Comparison of ENCODE assay signal across 25 cellular contexts in the genomic region with DNA sequence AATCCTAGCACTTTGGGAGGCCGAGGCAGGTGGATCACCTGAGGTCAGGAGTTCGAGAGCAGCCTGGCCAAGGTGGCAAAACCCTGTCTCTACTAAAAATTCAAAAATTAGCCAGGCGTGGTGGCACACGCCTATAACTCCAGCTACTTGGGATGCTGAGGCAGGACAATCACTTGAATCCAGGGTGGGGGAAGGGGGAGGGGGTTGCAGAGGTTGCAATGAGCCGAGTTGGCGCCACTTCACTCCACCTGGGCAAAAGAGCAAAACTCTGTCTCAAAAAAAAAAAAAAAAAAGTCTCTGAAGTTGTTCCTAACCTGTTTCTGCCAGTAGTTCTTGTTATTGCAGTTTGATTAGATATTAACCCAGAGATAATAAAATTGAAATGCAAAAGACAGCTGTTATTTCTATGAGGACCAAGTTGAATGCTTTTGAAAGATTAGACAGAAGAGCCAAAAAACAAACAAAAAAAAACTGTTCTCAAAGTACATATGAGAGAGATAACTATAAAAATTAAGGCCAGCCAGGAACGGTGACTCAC.
"Had no signal": no experiment of that assay in that cellular context is flagged by ENCODE, and none has a peak within 500 bp of the region (broad histone marks: within the 10 kb centered on the region; RNA-seq: fewer than 3 reads in every experiment).

No MANE protein-coding gene starts in this region.

- H3K9me3 ChIP-seq: colonic mucosa, esophagus muscularis mucosa, gastroesophageal sphincter, heart left ventricle, lower lobe of right lung, prostate gland, right atrium auricular region, spleen, thoracic aorta, tibial nerve, vagina had no signal

- FAIRE-seq: endothelial cell of umbilical vein, islet of Langerhans had no signal

- ATAC-seq: foreskin keratinocyte; gastroesophageal sphincter; heart left ventricle; left cardiac atrium; left ventricle myocardium superior; lower lobe of right lung; natural killer cell; sciatic nerve; stimulated activated memory B cell treated with anti-CD40 and anti-IgM and Interleukin-4, amounts not matched to agents 10 μg/mL and 1 μg/mL and 100 μg/mL, for 72 hours; stimulated activated naive CD8-positive, alpha-beta T cell treated with anti-CD3 and anti-CD28 coated beads, Interleukin-15, Interleukin-2, amounts not matched to agents 100 U/mL and 50 U/mL, for 24 hours had no signal

- H3K36me3 ChIP-seq: colonic mucosa, neural progenitor cell, prostate gland, right atrium auricular region, thoracic aorta had no signal

- DNase-seq: colonic mucosa; dermis blood vessel endothelial cell; effector memory CD4-positive, alpha-beta T cell; foreskin keratinocyte; heart left ventricle; hippocampal formation; left cardiac atrium; left ventricle myocardium superior; lower lobe of right lung; natural killer cell; spleen; stimulated activated CD4-positive, alpha-beta T cell treated with anti-CD3 and anti-CD28 coated beads, Interleukin-4, amount 100 ng/mL, for 4 hours; stimulated activated naive CD8-positive, alpha-beta T cell treated with anti-CD3 and anti-CD28 coated beads, Interleukin-15, Interleukin-2, amounts not matched to agents 100 U/mL and 50 U/mL, for 24 hours had no signal

- H3K27me3 ChIP-seq: colonic mucosa, esophagus muscularis mucosa, foreskin keratinocyte, gastroesophageal sphincter, heart left ventricle, neural progenitor cell, right atrium auricular region, spleen, tibial nerve, vagina had no signal

- H3K4me3 ChIP-seq: colonic mucosa, esophagus muscularis mucosa, gastroesophageal sphincter, heart left ventricle, lower lobe of right lung, neural progenitor cell, prostate gland, right atrium auricular region, spleen, thoracic aorta, tibial nerve, vagina had no signal

- H3K27ac ChIP-seq: colonic mucosa, esophagus muscularis mucosa, foreskin keratinocyte, gastroesophageal sphincter, heart left ventricle, lower lobe of right lung, neural progenitor cell, prostate gland, right atrium auricular region, spleen, thoracic aorta, tibial nerve, vagina had no signal

- H3K4me1 ChIP-seq: colonic mucosa, esophagus muscularis mucosa, foreskin keratinocyte, gastroesophageal sphincter, heart left ventricle, lower lobe of right lung, neural progenitor cell, prostate gland, right atrium auricular region, spleen, tibial nerve, vagina had no signal
